In the genomic region with DNA sequence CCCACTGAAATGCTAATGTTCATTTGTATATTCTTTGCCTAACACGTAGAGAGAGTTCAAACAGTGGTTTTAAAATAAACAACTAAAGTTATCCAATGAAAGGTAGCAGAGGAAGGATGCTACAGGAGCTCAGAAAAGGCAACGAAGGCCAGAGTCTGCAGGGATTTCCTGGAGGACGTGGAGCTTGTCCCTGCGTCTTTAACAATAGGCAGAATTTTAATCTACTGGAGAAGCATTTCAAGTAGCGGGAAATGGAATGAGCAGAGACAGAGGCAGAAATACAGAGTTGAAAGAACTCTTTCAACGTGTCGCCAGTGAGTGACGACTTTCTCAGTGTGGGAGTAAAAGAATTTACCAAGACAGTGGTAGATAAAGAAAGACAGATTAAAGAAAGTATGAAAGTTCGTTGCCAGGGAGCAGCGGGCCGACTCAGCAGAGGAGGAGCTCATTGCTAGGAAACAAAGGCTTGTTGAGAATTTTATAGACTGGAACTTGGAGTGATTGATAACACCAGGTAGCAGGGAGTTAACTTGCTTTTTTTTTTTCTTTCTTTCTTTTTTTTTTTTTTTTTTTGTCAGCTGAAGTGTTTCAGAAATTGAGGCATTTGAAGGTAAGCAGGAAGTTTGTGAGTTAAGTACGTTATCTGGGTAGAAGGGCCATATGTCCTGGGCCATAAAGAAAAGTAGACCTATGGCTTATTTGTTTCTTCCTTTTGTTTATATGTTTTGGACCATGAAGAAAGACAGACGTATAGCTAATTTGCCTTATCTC, we compare ENCODE assay signal across 8 cellular contexts. TPM values are rescaled to one million over a fixed set of nuclear protein-coding genes. Genes with fewer than 3 reads are reported as not detected.
DNase-seq lines count a peak whose midpoint lies in the region; ATAC-seq and TF ChIP-seq lines count a peak whose summit lies in the region.

No MANE protein-coding gene starts in this region.

- intact Hi-C loops in IMR-90 (cut with micrococcal nuclease), result loop anchor here (10.0 kb wide), 2 partner anchors 387 to 517 kb away; no protein-coding TSS in a partner anchor

- peak overlapping the region; percentile 83 for H3K4me2 ChIP-seq in IMR-90 (ENCODE audit: low read depth, low read length)

- peak overlapping the region; percentile 91 for H3K56ac ChIP-seq in IMR-90 (ENCODE audit: extremely low read depth, insufficient read depth, low read length)

- no TSS peak for BruUV-seq in IMR-90 (replicated peaks; lab: Mats Ljungman, UMichigan)

- peak overlapping the region; percentile 98 for H3K4me3 Mint-ChIP-seq in T-helper 17 cell

- peak overlapping the region; percentile 70; the same call in 1 of the 2 replicates for H2BK20ac ChIP-seq in IMR-90 (ENCODE audit: low read depth, low read length)

- H4K8ac ChIP-seq in IMR-90 (ENCODE audit: low read depth in 2 of 2, low read length in 2 of 2), result peak overlapping the region; percentile 83 to 93

- H4K20me1 ChIP-seq in IMR-90 (ENCODE audit: insufficient read depth, low read length), result peaks cover 8% of the 10 kb centered on the region; the same call in 1 of the 2 replicates

- peaks cover 3% of the 10 kb centered on the region for H3K9me1 ChIP-seq in IMR-90 (ENCODE audit: insufficient read depth, low read length)

- H3K27me3 ChIP-seq in IMR-90 (ENCODE audit: control insufficient read depth, insufficient read depth, low read length), result no peaks in the 10 kb centered on the region

- H3K14ac ChIP-seq in IMR-90 (replicated peaks; ENCODE audit: low read depth, low read length), result peak overlapping the region; percentile 94

- peaks cover 2% of the 10 kb centered on the region for H3K36me3 Mint-ChIP-seq in T-helper 17 cell (ENCODE audit: low read depth)

- dilution Hi-C loops in IMR-90 (cut with HindIII; ENCODE audit: low sequenced_read_pairs, unreplicated experiment), result no loop called here

- no peak for TF ChIP-seq POLR2A in IMR-90 (IDR thresholded peaks at IDR 0.05; ENCODE audit: low read depth, low read length)

- no peak overlapping the region for H2AK5ac ChIP-seq in IMR-90 (ENCODE audit: low read depth, low read length)

- WGBS in IMR-90 (ENCODE audit: extremely low coverage in 2 of 2, insufficient read length in 1 of 2), 2 experiments, result 1% methylated on average over 8 of the region's 13 CpGs; no CpG with 5 or more reads in 1 of the 2 experiments

- no peak for TF ChIP-seq CTCF in IMR-90 (conservative IDR thresholded peaks at IDR 0.05; ENCODE audit: low read depth, low read length)

- H2AK9ac ChIP-seq in IMR-90 (replicated peaks; ENCODE audit: low read depth, low read length, poor library complexity), result no peak overlapping the region

- peaks cover 16 to 17% of the 10 kb centered on the region in 2 experiments for H3K79me1 ChIP-seq in IMR-90 (ENCODE audit: low read depth in 1 of 2, low read length in 2 of 2)

- H3K4me1 ChIP-seq in IMR-90 (ENCODE audit: control insufficient read depth, insufficient read depth, low read length), result no peaks in the 10 kb centered on the region

- H4K5ac ChIP-seq in IMR-90 (ENCODE audit: low read depth, low read length), result peak overlapping the region; percentile 74

- H3K4me3 ChIP-seq in IMR-90 (ENCODE audit: insufficient read depth, low read depth, low read length), result peak overlapping the region; percentile 90

- H2BK5ac ChIP-seq in IMR-90 (ENCODE audit: low read depth, low read length, poor library complexity, severe bottlenecking), result peak overlapping the region; percentile 86

- no peak for TF ChIP-seq RAD21 in IMR-90 (IDR thresholded peaks at IDR 0.05; ENCODE audit: low read length)

- POLR2A ChIA-PET in IMR-90 (lab: Charles Lee; ENCODE audit: unreplicated experiment), result interaction anchor here (0.6 kb wide), 2 partner anchors 387 to 1090 kb away, joined by 6 to 11 read pairs; no protein-coding TSS in a partner anchor

- peak overlapping the region; percentile 14; the same call in 1 of the 2 replicates for H4K91ac ChIP-seq in IMR-90 (ENCODE audit: insufficient read depth, low read depth, low read length)

- H3K23ac ChIP-seq in IMR-90 (ENCODE audit: low read depth, low read length), result peak overlapping the region; percentile 95

- peaks cover 32% of the 10 kb centered on the region for H3K4me1 Mint-ChIP-seq in T-helper 17 cell

- CTCF ChIA-PET in IMR-90 (lab: Yijun Ruan, JAX), result interaction anchor here (0.5 to 3.5 kb wide), 4 partner anchors 15 to 1172 kb away, joined by 3 to 13 read pairs (median 4); no protein-coding TSS in a partner anchor

- H2BK15ac ChIP-seq in IMR-90 (ENCODE audit: low read depth, low read length), result peak overlapping the region; percentile 45; the same call in 2 of the 3 replicates

- in situ Hi-C loops in IMR-90 (cut with MboI; ENCODE audit: low sequenced_read_pairs), result no loop called here

- peak overlapping the region; percentile 70 for H3K27ac ChIP-seq in IMR-90 (ENCODE audit: insufficient read depth, low read length)

- peak; percentile 17 for ATAC-seq in GM21526 (IDR thresholded peaks at IDR 0.05; ENCODE audit: low FRiP score, unreplicated experiment)
- ATAC-seq in IMR-90 (ENCODE audit: low read depth), result peak; percentile 38
- ATAC-seq in T-helper 17 cell, result peak; percentile 33

- DNase-seq in DMS79 treated with DMSO at 0.1 percent for 48 hours (lab: John Stamatoyannopoulos, UW) (peak; percentile 94), IMR-90 (peak; percentile 34), T-helper 17 cell (no peak), cerebellum (ENCODE audit: low spot score) (peak; percentile 49), kidney tubule cell (ENCODE audit: low spot score) (peak; percentile 58)
- peak; percentile 34 to 37 for DNase-seq in stimulated activated CD4-positive, alpha-beta T cell treated with anti-CD3 and anti-CD28 coated beads, Interleukin-2, amount 100 ng/mL, for 24 hours
- DNase-seq in activated CD4-positive, CD25-positive, alpha-beta regulatory T cell treated with anti-CD3 and anti-CD28 coated beads, Interleukin-2, amount 50 U/mL, for 72 hours, result no peak

- no peaks in the 10 kb centered on the region for H3K9me3 ChIP-seq in IMR-90 (ENCODE audit: control insufficient read depth, insufficient read depth, low read length)
- H3K9me3 ChIP-seq in T-helper 17 cell (ENCODE audit: control insufficient read depth, low read length, poor library complexity, severe bottlenecking), result no peaks in the 10 kb centered on the region

- peak overlapping the region; percentile 94 for H3K27ac Mint-ChIP-seq in T-helper 17 cell

- H3K9ac ChIP-seq in IMR-90 (ENCODE audit: low read depth, low read length), result peak overlapping the region; percentile 41

- H3K36me3 ChIP-seq in IMR-90 (ENCODE audit: control insufficient read depth, insufficient read depth, low read length), result no peaks in the 10 kb centered on the region

- peak overlapping the region; percentile 63 for H2BK120ac ChIP-seq in IMR-90 (ENCODE audit: low read depth, low read length)

- peak overlapping the region; percentile 96 for H2AFZ ChIP-seq in IMR-90 (replicated peaks; ENCODE audit: low read length, poor library complexity)

- peaks cover 11% of the 10 kb centered on the region for H3K27me3 Mint-ChIP-seq in T-helper 17 cell

- H3K4ac ChIP-seq in IMR-90 (ENCODE audit: low read depth, low read length), result peak overlapping the region; percentile 85

- H3K18ac ChIP-seq in IMR-90 (ENCODE audit: low read depth, low read length), result peak overlapping the region; percentile 78; the same call in 1 of the 2 replicates

TF ChIP-seq in IMR-90, 13 proteins besides CTCF, POLR2A, EP300 and RAD21:
- TF ChIP-seq, protein P1, sequence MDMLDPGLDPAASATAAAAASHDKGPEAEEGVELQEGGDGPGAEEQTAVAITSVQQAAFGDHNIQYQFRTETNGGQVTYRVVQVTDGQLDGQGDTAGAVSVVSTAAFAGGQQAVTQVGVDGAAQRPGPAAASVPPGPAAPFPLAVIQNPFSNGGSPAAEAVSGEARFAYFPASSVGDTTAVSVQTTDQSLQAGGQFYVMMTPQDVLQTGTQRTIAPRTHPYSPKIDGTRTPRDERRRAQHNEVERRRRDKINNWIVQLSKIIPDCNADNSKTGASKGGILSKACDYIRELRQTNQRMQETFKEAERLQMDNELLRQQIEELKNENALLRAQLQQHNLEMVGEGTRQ (IDR thresholded peaks at IDR 0.05; ENCODE audit: low read depth, low read length), result no peak
- TF ChIP-seq FOS (IDR thresholded peaks at IDR 0.05; ENCODE audit: low read depth, low read length), result no peak
- no peak for TF ChIP-seq BHLHE40 (IDR thresholded peaks at IDR 0.05; ENCODE audit: low read depth, low read length)
- no peak for TF ChIP-seq CEBPB (IDR thresholded peaks at IDR 0.05; ENCODE audit: low read depth, low read length)
TF ChIP-seq in IMR-90: peak in this region for 0.

RNA-seq across cellular contexts. Expression of a gene that starts 0.6 kb away (rescaled TPM):
- 88.9 and 105 TPM in 2 replicates for total RNA-seq in IMR-90 (2012; rRNA removed)
- 20.4 and 22.3 TPM in 2 replicates for polyA plus RNA-seq in IMR-90 (2012; rRNA removed)
- polyA plus RNA-seq in IMR-90 (2012; cell fraction: cytosol; rRNA removed), result 12.9 and 22.1 TPM in 2 replicates
- polyA plus RNA-seq in IMR-90 (2012; cell fraction: nucleus; rRNA removed; ENCODE audit: low replicate concordance), result 19.6 and 27.3 TPM in 2 replicates
- 10 to 100 TPM; 29.3 to 32.5 TPM for total RNA-seq in T-helper 17 cell
- 87.7 TPM for total RNA-seq in cerebellum

RNA-seq across cellular contexts. Expression of a gene that starts 29.9 kb away (rescaled TPM):
- total RNA-seq in IMR-90 (2012; rRNA removed) (74.9 and 108 TPM in 2 replicates), T-helper 17 cell (10 to 100 TPM; 27.6 to 35.0 TPM), cerebellum (82.9 TPM)
- 62.9 and 73.6 TPM in 2 replicates for polyA plus RNA-seq in IMR-90 (2012; rRNA removed)
- polyA plus RNA-seq in IMR-90 (2012; cell fraction: cytosol; rRNA removed), result 8.7 and 17.2 TPM in 2 replicates
- polyA plus RNA-seq in IMR-90 (2012; cell fraction: nucleus; rRNA removed; ENCODE audit: low replicate concordance), result 3.9 and 38.1 TPM in 2 replicates

Comparison
In these comparisons a context has a peak if more than half of its experiments do, and no peak if none do; other contexts are left out.
1. DNase-seq: peak in DMS79 treated with DMSO at 0.1 percent for 48 hours (single experiment), IMR-90 (single experiment), cerebellum (single experiment), kidney tubule cell (single experiment) and stimulated activated CD4-positive, alpha-beta T cell treated with anti-CD3 and anti-CD28 coated beads, Interleukin-2, amount 100 ng/mL, for 24 hours (2 of 2); none in T-helper 17 cell (0 of 3) and activated CD4-positive, CD25-positive, alpha-beta regulatory T cell treated with anti-CD3 and anti-CD28 coated beads, Interleukin-2, amount 50 U/mL, for 72 hours (single experiment).
2. Peak in every context shown above with its lines, with median percentiles within 50 percentile points of each other: ATAC-seq.